ENCODE assay signal across 8 cellular contexts in the genomic region with DNA sequence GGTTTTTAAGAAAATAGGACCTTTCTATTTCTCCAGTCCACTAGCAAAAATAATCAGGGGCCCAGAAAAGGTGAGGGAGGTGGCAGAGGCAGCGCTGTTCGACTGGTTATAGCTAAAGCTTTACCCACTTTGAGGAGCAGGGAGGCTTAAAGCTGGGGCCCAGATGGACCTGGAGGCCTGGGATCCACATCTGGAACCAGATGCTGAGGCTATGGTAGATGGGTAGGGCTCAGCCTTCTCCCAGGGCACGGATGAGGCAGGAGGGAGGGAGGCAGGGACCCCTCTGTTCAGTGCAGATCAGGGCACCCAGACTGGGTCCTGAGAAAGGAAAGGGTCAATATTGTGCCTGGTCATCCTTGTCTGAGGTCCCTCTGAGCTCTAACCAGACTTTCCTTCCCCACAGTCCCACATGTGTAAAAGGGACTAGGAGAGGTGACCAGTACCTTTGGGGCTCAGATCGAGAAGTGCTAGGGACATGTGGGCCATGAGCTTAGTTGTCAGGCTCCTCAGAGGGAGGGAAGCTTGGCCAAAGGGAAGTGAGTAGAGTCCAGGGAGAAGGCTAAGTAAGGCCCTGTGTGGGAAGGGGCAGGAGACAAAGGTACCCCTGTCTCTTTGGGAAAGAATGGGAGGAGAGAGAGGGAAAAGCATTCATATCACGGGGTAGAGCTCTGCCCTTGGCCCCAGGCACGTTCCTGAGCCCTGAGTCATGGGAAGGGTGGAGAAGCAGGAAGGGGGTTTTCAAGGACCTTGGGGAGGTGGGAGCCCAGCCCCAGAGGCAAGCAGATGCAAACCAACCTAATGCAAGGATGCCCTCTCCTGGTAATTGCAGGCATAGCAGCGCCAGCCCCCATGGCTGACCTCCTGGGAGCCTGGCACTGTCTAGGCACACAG. TPM values are rescaled to one million over a fixed set of nuclear protein-coding genes. Genes with fewer than 3 reads are reported as not detected.
A peak's percentile ranks its signal among the peaks of the same experiment; 100 is the strongest.
DNase-seq lines count a peak whose midpoint lies in the region; ATAC-seq and TF ChIP-seq lines count a peak whose summit lies in the region.

No MANE protein-coding gene starts in this region.

- H3K9me3 ChIP-seq in right lobe of liver = no peaks in the 10 kb centered on the region

- H3K27ac Mint-ChIP-seq in activated CD4-positive, alpha-beta T cell treated with anti-CD3 and anti-CD28 coated beads, Interleukin-2, amount 10 ng/mL, durations not matched to agents 7 days and 5 days = peak overlapping the region; percentile 46

- TF ChIP-seq POLR2A in right lobe of liver (IDR thresholded peaks at IDR 0.05) = peak; percentile 8

- peaks cover 16 to 40% (median 29%) of the 10 kb centered on the region in 4 donors for H3K36me3 ChIP-seq in right lobe of liver

- peaks cover 0 to 29% (median 17%) of the 10 kb centered on the region in 4 donors for H3K4me1 ChIP-seq in right lobe of liver

- H3K27ac ChIP-seq in right lobe of liver = peak overlapping the region; percentile 58 to 79 (median 72)

- H3K9me3 Mint-ChIP-seq in activated CD4-positive, alpha-beta T cell treated with anti-CD3 and anti-CD28 coated beads, Interleukin-2, amount 10 ng/mL, durations not matched to agents 7 days and 5 days = no peaks in the 10 kb centered on the region

- H3K27me3 Mint-ChIP-seq in activated CD4-positive, alpha-beta T cell treated with anti-CD3 and anti-CD28 coated beads, Interleukin-2, amount 10 ng/mL, durations not matched to agents 7 days and 5 days = no peaks in the 10 kb centered on the region

- peak; percentile 76 to 86 (median 80) for ATAC-seq in right lobe of liver
- ATAC-seq in GM21515 (IDR thresholded peaks at IDR 0.05; ENCODE audit: unreplicated experiment) = no peak

- H3K4me3 Mint-ChIP-seq in activated CD4-positive, alpha-beta T cell treated with anti-CD3 and anti-CD28 coated beads, Interleukin-2, amount 10 ng/mL, durations not matched to agents 7 days and 5 days = no peak overlapping the region

- H3K36me3 Mint-ChIP-seq in activated CD4-positive, alpha-beta T cell treated with anti-CD3 and anti-CD28 coated beads, Interleukin-2, amount 10 ng/mL, durations not matched to agents 7 days and 5 days (ENCODE audit: low read depth) = no peaks in the 10 kb centered on the region

- peak; percentile 96 to 98 (median 97) for TF ChIP-seq CTCF in right lobe of liver (IDR thresholded peaks at IDR 0.05)

- H3K27me3 ChIP-seq in right lobe of liver = no peaks in the 10 kb centered on the region

- peaks cover 52% of the 10 kb centered on the region for H3K4me1 Mint-ChIP-seq in activated CD4-positive, alpha-beta T cell treated with anti-CD3 and anti-CD28 coated beads, Interleukin-2, amount 10 ng/mL, durations not matched to agents 7 days and 5 days

- 34% methylated on average over 5 of the region's 7 CpGs for WGBS in right lobe of liver (ENCODE audit: insufficient coverage, low coverage, low lambda C conversion rate, missing lambda C conversion rate)

- no peak overlapping the region for H3K4me3 ChIP-seq in right lobe of liver

- CTCF ChIA-PET in activated CD4-positive, alpha-beta T cell treated with anti-CD3 and anti-CD28 coated beads, Interleukin-2, amount 10 ng/mL, durations not matched to agents 7 days and 5 days (lab: Charles Lee) = interaction anchor here (0.8 to 25.5 kb wide), 17 partner anchors 9 to 189 kb away, joined by 3 to 645 read pairs (median 4); a partner anchor contains a TSS

- intact Hi-C loops in right lobe of liver (cut with DNase I) = loop anchor here in 1 of 2 donors (5.0 to 10.0 kb wide), 2 partner anchors 33 to 115 kb away; a partner anchor contains a TSS

- peak; percentile 90 for DNase-seq in AG08395 (ENCODE audit: low spot score)
- DNase-seq in H4 (ENCODE audit: low spot score) = peak; percentile 97
- peak; percentile 94 for DNase-seq in NCI-H345 treated with DMSO at 0.1 percent for 48 hours (lab: John Stamatoyannopoulos, UW; ENCODE audit: unreplicated experiment)
- DNase-seq in activated CD4-positive, alpha-beta T cell treated with anti-CD3 and anti-CD28 coated beads, Interleukin-2, amount 10 ng/mL, durations not matched to agents 7 days and 5 days = peak; percentile 82
- DNase-seq in dermis blood vessel endothelial cell = peak; percentile 97
- DNase-seq in right lobe of liver = peak in 2 of 3 donors; percentile 67 to 71
- peak; percentile 82 for DNase-seq in stimulated activated CD4-positive, alpha-beta T cell treated with anti-CD3 and anti-CD28 coated beads, Interleukin-4, amount 100 ng/mL, for 1 hour

- POLR2A ChIA-PET in activated CD4-positive, alpha-beta T cell treated with anti-CD3 and anti-CD28 coated beads, Interleukin-2, amount 10 ng/mL, durations not matched to agents 7 days and 5 days (lab: Charles Lee) = interaction anchor here (0.6 kb wide), 1 partner anchor 1380 kb away, joined by 3 read pairs; no protein-coding TSS in a partner anchor

RNA-seq across cellular contexts. Expression of a gene that starts 15.4 kb away (rescaled TPM):
- total RNA-seq in H4 (2014; rRNA removed; shearing (Covaris generic)) = 257 and 363 TPM in 2 replicates
- 10 to 100 TPM; 38.3 to 43.5 TPM for total RNA-seq in activated CD4-positive, alpha-beta T cell treated with anti-CD3 and anti-CD28 coated beads, Interleukin-2, amount 10 ng/mL, durations not matched to agents 7 days and 5 days
- total RNA-seq in dermis blood vessel endothelial cell (502 and 945 TPM in 2 replicates), right lobe of liver (100 to 1,000 TPM in 3 of 6 experiments, 10 to 100 TPM in 3; 79.4 to 129 (median 98.8) TPM)

RNA-seq across cellular contexts. Expression of a gene that starts 23.5 kb away (rescaled TPM):
- 0.15 TPM in 1 of 2 replicates, not detected in the other for total RNA-seq in H4 (2014; rRNA removed; shearing (Covaris generic))
- total RNA-seq in activated CD4-positive, alpha-beta T cell treated with anti-CD3 and anti-CD28 coated beads, Interleukin-2, amount 10 ng/mL, durations not matched to agents 7 days and 5 days = 10 to 100 TPM; 35.3 to 37.8 TPM
- 0.68 and 0.74 TPM in 2 replicates for total RNA-seq in dermis blood vessel endothelial cell
- 1 to 10 TPM in 4 of 6 experiments, under 1 TPM in 2; 0.62 to 2.6 (median 1.3) TPM for total RNA-seq in right lobe of liver

RNA-seq across cellular contexts. Expression of a gene that starts 47.7 kb away (rescaled TPM):
- 2.8 and 4.5 TPM in 2 replicates for total RNA-seq in H4 (2014; rRNA removed; shearing (Covaris generic))
- total RNA-seq in activated CD4-positive, alpha-beta T cell treated with anti-CD3 and anti-CD28 coated beads, Interleukin-2, amount 10 ng/mL, durations not matched to agents 7 days and 5 days = under 1 TPM; 0.02 to 0.05 TPM
- total RNA-seq in dermis blood vessel endothelial cell (4.8 and 8.8 TPM in 2 replicates), right lobe of liver (1 to 10 TPM in 1 of 6 experiments, under 1 TPM in 5; 0.35 to 1.4 (median 0.83) TPM)

Comparison
In these comparisons a context has a peak if more than half of its experiments do, and no peak if none do; other contexts are left out.
1. RNA of a gene that starts 23.5 kb away (total RNA-seq): 35.3 to 37.8 TPM in activated CD4-positive, alpha-beta T cell treated with anti-CD3 and anti-CD28 coated beads, Interleukin-2, amount 10 ng/mL, durations not matched to agents 7 days and 5 days; 0.62 to 2.6 TPM in right lobe of liver, 0.68 to 0.74 TPM in dermis blood vessel endothelial cell and 0.15 TPM in H4; every median in the first group is over 10 times any median in the second.
2. Peak in every context shown above with its lines, with median percentiles within 50 percentile points of each other: DNase-seq.